8 cellular contexts compared by ENCODE assay signal in genomic region chr20:38748097-38748862, GRCh38. TPM values are rescaled to one million over a fixed set of nuclear protein-coding genes. Genes with fewer than 3 reads are reported as not detected.
A peak's percentile ranks its signal among the peaks of the same experiment; 100 is the strongest.
DNase-seq lines count a peak whose midpoint lies in the region; ATAC-seq, FAIRE-seq and TF ChIP-seq lines count a peak whose summit lies in the region.

ACTR5 (plus strand) TSS chr20:38748460; CDS start chr20:38748479, 19 bp downstream.

- CTCF ChIA-PET in Calu3 (lab: Charles Lee) (interaction anchor here (0.5 to 2.2 kb wide), 3 partner anchors 16 to 211 kb away, joined by 3 to 6 read pairs (median 5); no protein-coding TSS in a partner anchor), H1 (lab: Charles Lee; ENCODE audit: partially characterized antibody) (interaction anchor here (0.6 to 11.6 kb wide), 12 partner anchors 20 to 300 kb away, joined by 3 to 223 read pairs (median 4); partner anchors contain the start of gene SLC32A1)
- CTCF ChIA-PET in activated CD8-positive, alpha-beta memory T cell treated with anti-CD3 and anti-CD28 coated beads, Interleukin-2, amount 10 ng/mL, durations not matched to agents 7 days and 5 days (lab: Charles Lee) = interaction anchor here (0.8 to 3.5 kb wide), 8 partner anchors 17 to 214 kb away, joined by 3 to 15 read pairs (median 6); partner anchors contain the start of gene DHX35

- H4K91ac ChIP-seq in H1 (replicated peaks; ENCODE audit: insufficient read length, low read length) = peak within 1 kb of the TSS; percentile 92

- H2AK5ac ChIP-seq in H1 (ENCODE audit: low read depth, low read length) = no peak within 1 kb of the TSS

- peaks cover 4 to 15% of the 10 kb centered on the region in 2 experiments; a peak in 3 of 4 replicates for H3K79me2 ChIP-seq in H1 (ENCODE audit: control insufficient read depth in 1 of 2, insufficient read depth in 2 of 2, low read length in 2 of 2)

- H3K9me3 Mint-ChIP-seq in Calu3 (ENCODE audit: low read depth, unreplicated experiment) = no peaks in the 10 kb centered on the region
- H3K9me3 Mint-ChIP-seq in activated CD8-positive, alpha-beta memory T cell treated with anti-CD3 and anti-CD28 coated beads, Interleukin-2, amount 10 ng/mL, durations not matched to agents 7 days and 5 days (ENCODE audit: low read depth) = no peaks in the 10 kb centered on the region

- peak; percentile 90 for ATAC-seq in GM21447 (IDR thresholded peaks at IDR 0.05; ENCODE audit: unreplicated experiment)
- ATAC-seq in activated CD8-positive, alpha-beta memory T cell treated with anti-CD3 and anti-CD28 coated beads, Interleukin-2, amount 10 ng/mL, durations not matched to agents 7 days and 5 days = peak; percentile 91

- WGBS in H1 (ENCODE audit: extremely low coverage in 1 of 2, insufficient coverage in 1 of 2, insufficient read length in 1 of 2, insufficient replicate concordance in 2 of 2, low coverage in 1 of 2, low lambda C conversion rate in 2 of 2, missing lambda C conversion rate in 1 of 2), 2 experiments = 2% methylated on average over 69 of the region's 84 CpGs; no CpG with 5 or more reads in 1 of the 2 experiments

- H3K4me3 ChIP-seq in HUES48 (ENCODE audit: low read depth, low read length) (peak within 1 kb of the TSS; percentile 79), H1 (ENCODE audit: extremely low read depth in 1 of 4, insufficient read depth in 2 of 4, low read depth in 3 of 4, low read length in 4 of 4) (peak within 1 kb of the TSS; percentile 62 to 90 (median 88))

- peaks cover 0 to 12% of the 10 kb centered on the region in 2 experiments for H4K20me1 ChIP-seq in H1 (replicated peaks in 1 of 2; ENCODE audit: control insufficient read depth in 1 of 2, insufficient read depth in 2 of 2, low read length in 2 of 2)

- H3K27me3 ChIP-seq in HUES48 (ENCODE audit: control insufficient read depth, insufficient read depth, low read length) (peaks cover 25% of the 10 kb centered on the region), H1 (replicated peaks in 1 of 4; ENCODE audit: control insufficient read depth in 3 of 4, extremely low read depth in 1 of 4, insufficient read depth in 3 of 4, low read length in 3 of 4) (peaks cover 2 to 12% (median 11%) of the 10 kb centered on the region in 4 experiments)

- no peak within 1 kb of the TSS for H3K4ac ChIP-seq in H1 (replicated peaks; ENCODE audit: insufficient read length, low read depth, low read length)

- no peak within 1 kb of the TSS for H2BK120ac ChIP-seq in H1 (replicated peaks; ENCODE audit: low read depth, low read length)

- no TSS peak for BruUV-seq in Calu3 (replicated peaks; lab: Mats Ljungman, UMichigan)

- peaks cover 21% of the 10 kb centered on the region for H3K4me1 Mint-ChIP-seq in Calu3 (ENCODE audit: low read depth, unreplicated experiment)
- peaks cover 26% of the 10 kb centered on the region for H3K4me1 Mint-ChIP-seq in activated CD8-positive, alpha-beta memory T cell treated with anti-CD3 and anti-CD28 coated beads, Interleukin-2, amount 10 ng/mL, durations not matched to agents 7 days and 5 days

- H3K9ac ChIP-seq in HUES48 (ENCODE audit: low read depth, low read length) (peak within 1 kb of the TSS; percentile 49; the same call in 1 of the 2 replicates), H1 (replicated peaks in 1 of 4; ENCODE audit: extremely low read depth in 1 of 4, low read depth in 3 of 4, low read length in 3 of 4) (peak within 1 kb of the TSS; percentile 56 to 82 (median 68); a peak in 6 of 7 replicates)

- peak within 1 kb of the TSS; percentile 89 for H3K4me3 Mint-ChIP-seq in Calu3 (ENCODE audit: low read depth, unreplicated experiment)
- peak within 1 kb of the TSS; percentile 91 for H3K4me3 Mint-ChIP-seq in activated CD8-positive, alpha-beta memory T cell treated with anti-CD3 and anti-CD28 coated beads, Interleukin-2, amount 10 ng/mL, durations not matched to agents 7 days and 5 days

- DNase-seq in Calu3 (peak; percentile 100), NOMO-1 treated with dmso at 0.1 percent for 144 hours (lab: John Stamatoyannopoulos, UW; ENCODE audit: unreplicated experiment) (peak; percentile 90), H1 (ENCODE audit: low read depth in 1 of 2, low spot score in 2 of 2) (peak in 1 of 2 experiments; percentile 99), mesenteric fat pad (ENCODE audit: low spot score) (peak; percentile 98)
- peak; percentile 97 for DNase-seq in activated CD8-positive, alpha-beta memory T cell treated with anti-CD3 and anti-CD28 coated beads, Interleukin-2, amount 10 ng/mL, durations not matched to agents 7 days and 5 days
- peak; percentile 97 for DNase-seq in stimulated activated CD8-positive, alpha-beta memory T cell treated with anti-CD3 and anti-CD28 coated beads, Interleukin-12 subunit alpha, Interleukin-12 subunit beta, amount 100 ng/mL, for 4 hours (ENCODE audit: low read depth)

- H3K9me3 ChIP-seq in HUES48 (ENCODE audit: control insufficient read depth, insufficient read depth, low read length) = no peaks in the 10 kb centered on the region
- H3K9me3 ChIP-seq in H1 (ENCODE audit: insufficient read depth in 2 of 2, low read depth in 1 of 2, low read length in 1 of 2) = no peaks in the 10 kb centered on the region

- no peak within 1 kb of the TSS; the same call in 1 of the 2 replicates for H2BK20ac ChIP-seq in H1 (ENCODE audit: low read length)

- H3K27ac Mint-ChIP-seq in Calu3 (ENCODE audit: unreplicated experiment) = peak within 1 kb of the TSS; percentile 80
- peak within 1 kb of the TSS; percentile 93 for H3K27ac Mint-ChIP-seq in activated CD8-positive, alpha-beta memory T cell treated with anti-CD3 and anti-CD28 coated beads, Interleukin-2, amount 10 ng/mL, durations not matched to agents 7 days and 5 days

- H3K27me3 Mint-ChIP-seq in Calu3 (ENCODE audit: unreplicated experiment) = peaks cover 8% of the 10 kb centered on the region
- peaks cover 7% of the 10 kb centered on the region for H3K27me3 Mint-ChIP-seq in activated CD8-positive, alpha-beta memory T cell treated with anti-CD3 and anti-CD28 coated beads, Interleukin-2, amount 10 ng/mL, durations not matched to agents 7 days and 5 days

- no peak for FAIRE-seq in H1 (lab: Jason Lieb, UNC)

- no peak within 1 kb of the TSS; the same call in 1 of the 2 replicates for H2BK15ac ChIP-seq in H1 (ENCODE audit: low read length)

- TF ChIP-seq EP300 in H1 (IDR thresholded peaks at IDR 0.05; ENCODE audit: borderline replicate concordance in 1 of 2, low read depth in 2 of 2, low read length in 2 of 2) = no peak

- peaks cover 20% of the 10 kb centered on the region for H3K36me3 Mint-ChIP-seq in Calu3 (ENCODE audit: insufficient read depth, unreplicated experiment)
- H3K36me3 Mint-ChIP-seq in activated CD8-positive, alpha-beta memory T cell treated with anti-CD3 and anti-CD28 coated beads, Interleukin-2, amount 10 ng/mL, durations not matched to agents 7 days and 5 days = no peaks in the 10 kb centered on the region

- no peak for TF ChIP-seq CTCF in Calu3 (IDR thresholded peaks at IDR 0.05; ENCODE audit: unreplicated experiment)
- TF ChIP-seq CTCF in H1 (IDR thresholded peaks at IDR 0.05; ENCODE audit: control extremely low read depth in 1 of 3, insufficient read depth in 1 of 3, low read depth in 1 of 3, low read length in 3 of 3) = 0 out of 4 replicates have a peak, but pooled peaks of 1 of the 3 experiments have one; percentile 7

- H3K79me1 ChIP-seq in H1 (ENCODE audit: low read depth, low read length) = no peaks in the 10 kb centered on the region; the same call in 1 of the 2 replicates

- H3K4me1 ChIP-seq in HUES48 (ENCODE audit: control insufficient read depth, insufficient read depth, low read length) (0 out of 2 replicates have a peak, but pooled peaks cover 8% of the 10 kb centered on the region), H1 (replicated peaks in 1 of 4; ENCODE audit: control insufficient read depth in 3 of 4, insufficient read depth in 4 of 4, low read length in 3 of 4) (peaks cover 3 to 7% (median 6%) of the 10 kb centered on the region in 4 experiments; a peak in 4 of 7 replicates)

- H3K4me2 ChIP-seq in H1 (ENCODE audit: insufficient read depth in 1 of 2, low read depth in 2 of 2, low read length in 2 of 2) = peak within 1 kb of the TSS; percentile 77

- H3K56ac ChIP-seq in H1 (replicated peaks; ENCODE audit: insufficient read length, low read depth, low read length) = peak within 1 kb of the TSS; percentile 79

- peak within 1 kb of the TSS; percentile 95 for H2BK12ac ChIP-seq in H1 (ENCODE audit: low read depth, low read length)

- intact Hi-C loops in Calu3 (cut with micrococcal nuclease; ENCODE audit: unreplicated experiment) = no loop called here

- no peak within 1 kb of the TSS for H3K23ac ChIP-seq in H1 (ENCODE audit: insufficient read length)

- POLR2A ChIA-PET in H1 (lab: Charles Lee; ENCODE audit: partially characterized antibody) = interaction anchor here (0.6 to 2.6 kb wide), 8 partner anchors 9 to 178 kb away, joined by 3 to 11 read pairs (median 4); partner anchors contain the start of genes PPP1R16B and SLC32A1

- peak within 1 kb of the TSS; percentile 92 for H2BK5ac ChIP-seq in H1 (ENCODE audit: low read depth, low read length)

- no peak within 1 kb of the TSS for H3K14ac ChIP-seq in H1 (ENCODE audit: insufficient read length)

- H4K8ac ChIP-seq in H1 (ENCODE audit: extremely low read depth, insufficient read depth, low read length) = no peak within 1 kb of the TSS; the same call in 1 of the 2 replicates

- no peak for TF ChIP-seq RAD21 in H1 (IDR thresholded peaks at IDR 0.05 in 1 of 2, conservative IDR thresholded peaks at IDR 0.05 in 1 of 2; ENCODE audit: low read depth in 2 of 2, low read length in 2 of 2)

- H2AFZ ChIP-seq in H1 (ENCODE audit: low read length) = peak within 1 kb of the TSS; percentile 99

- H3K27ac ChIP-seq in HUES48 (ENCODE audit: low read depth, low read length) (peak within 1 kb of the TSS; percentile 85), H1 (ENCODE audit: low read depth, low read length) (peak within 1 kb of the TSS; percentile 80; the same call in 1 of the 2 replicates)

- H3K36me3 ChIP-seq in HUES48 (ENCODE audit: control insufficient read depth, insufficient read depth, low read length) = peaks cover 21% of the 10 kb centered on the region
- peaks cover 0 to 6% (median 3%) of the 10 kb centered on the region in 4 experiments; a peak in 1 of 8 replicates for H3K36me3 ChIP-seq in H1 (ENCODE audit: control insufficient read depth in 2 of 4, insufficient read depth in 4 of 4, low read length in 3 of 4)

- H3K23me2 ChIP-seq in H1 (ENCODE audit: low read depth, low read length) = peaks cover 6% of the 10 kb centered on the region

- peak in 1 of 2 experiments; percentile 78; a peak in 2 of 3 replicates for TF ChIP-seq POLR2A in H1 (IDR thresholded peaks at IDR 0.05; ENCODE audit: control extremely low read depth in 1 of 2, low read depth in 2 of 2, low read length in 2 of 2)

- H3K18ac ChIP-seq in H1 (ENCODE audit: extremely low read depth, low read length) = peak within 1 kb of the TSS; percentile 89

- peak within 1 kb of the TSS; percentile 86 for H4K5ac ChIP-seq in H1 (ENCODE audit: insufficient read length, low read depth, low read length)

RNA-seq across cellular contexts. Expression of gene ACTR5, which starts in this region (rescaled TPM):
- total RNA-seq in Calu3 (2022) = 12.9 and 14.7 TPM in 2 replicates
- total RNA-seq in activated CD8-positive, alpha-beta memory T cell treated with anti-CD3 and anti-CD28 coated beads, Interleukin-2, amount 10 ng/mL, durations not matched to agents 7 days and 5 days = 10 to 100 TPM in 1 of 2 experiments, 1 to 10 TPM in 1; 9.5 to 10.6 TPM
- 14.1 and 14.4 TPM in 2 replicates for total RNA-seq in H1 (2021; fragmentation: NEBNext Ultra II Directional; extraction: Animal tissue kit (Norgen Biotek cat#: 25700))
- polyA plus RNA-seq in H1 (2011; rRNA removed) = 10.4 and 11.7 TPM in 2 replicates
- polyA plus RNA-seq in H1 (2011; cell fraction: cytosol; rRNA removed) = 12.6 TPM
- polyA plus RNA-seq in H1 (2011; cell fraction: nucleus; rRNA removed) = 19.7 TPM
- 10.0 to 12.0 TPM (median 11.3 TPM) in 4 replicates for polyA plus RNA-seq in H1 (2012, experiment 1 of 2)
- polyA plus RNA-seq in H1 (2012, experiment 2 of 2) = 10.4 TPM
- 9.9 TPM for polyA plus RNA-seq in H1 (2013, experiment 1 of 2)
- 9.2 TPM for polyA plus RNA-seq in H1 (2013, experiment 2 of 2)
- polyA minus RNA-seq in H1 (2011; rRNA and poly(A)+ RNA removed) = 10.7 and 11.4 TPM in 2 replicates
- 6.6 TPM for polyA minus RNA-seq in H1 (2011; cell fraction: cytosol; rRNA and poly(A)+ RNA removed)
- 9.6 TPM for polyA minus RNA-seq in H1 (2011; cell fraction: nucleus; rRNA and poly(A)+ RNA removed)
- total RNA-seq in mesenteric fat pad = 6.3 TPM
